In genomic region chr9:100428871-100429654, GRCh38 we compare ENCODE assay signal across 8 cellular contexts. TPM values are rescaled to one million over a fixed set of nuclear protein-coding genes. Genes with fewer than 3 reads are reported as not detected.
DNase-seq lines count a peak whose midpoint lies in the region; FAIRE-seq and TF ChIP-seq lines count a peak whose summit lies in the region.

No MANE protein-coding gene starts in this region.

- H3K4me2 ChIP-seq in astrocyte (ENCODE audit: low read length) (peak overlapping the region; percentile 92), hepatocyte (peak overlapping the region; percentile 82)

- peak overlapping the region; percentile 97 for H3K27ac Mint-ChIP-seq in astrocyte (ENCODE audit: unreplicated experiment)

- H3K36me3 Mint-ChIP-seq in astrocyte (ENCODE audit: low read depth, unreplicated experiment), result peaks cover 10% of the 10 kb centered on the region

- WGBS in hepatocyte (ENCODE audit: low lambda C conversion rate, missing lambda C conversion rate), result 72% methylated on average over 9 of the region's 9 CpGs

- no peak for TF ChIP-seq CTCF in astrocyte (IDR thresholded peaks at IDR 0.05; ENCODE audit: insufficient read depth, low read depth, low read length)
- TF ChIP-seq CTCF in hepatocyte (IDR thresholded peaks at IDR 0.05; ENCODE audit: poor library complexity), result no peak
- TF ChIP-seq CTCF in D721Med (IDR thresholded peaks at IDR 0.05; ENCODE audit: insufficient read depth, missing control alignments), result no peak
- no peak for TF ChIP-seq CTCF in GM10266 (IDR thresholded peaks at IDR 0.05; ENCODE audit: control insufficient read depth, insufficient read depth, low read depth, missing control alignments)

- H2AFZ ChIP-seq in astrocyte (ENCODE audit: low read depth, low read length), result no peak overlapping the region
- no peak overlapping the region for H2AFZ ChIP-seq in hepatocyte

- H3K79me2 ChIP-seq in astrocyte (ENCODE audit: insufficient read depth, low read length) (peaks cover 61% of the 10 kb centered on the region), hepatocyte (peaks cover 61% of the 10 kb centered on the region)

- H3K9me2 ChIP-seq in hepatocyte (replicated peaks; ENCODE audit: insufficient read depth), result no peaks in the 10 kb centered on the region

- H4K20me1 ChIP-seq in astrocyte (ENCODE audit: insufficient read depth, low read length) (peaks cover 24% of the 10 kb centered on the region), hepatocyte (ENCODE audit: insufficient read depth, poor library complexity, severe bottlenecking) (no peaks in the 10 kb centered on the region)

- peaks cover 44% of the 10 kb centered on the region for H3K4me1 Mint-ChIP-seq in astrocyte (ENCODE audit: low read depth, unreplicated experiment)

- peak overlapping the region; percentile 100 for H3K27ac ChIP-seq in astrocyte (ENCODE audit: low read depth, low read length)
- peak overlapping the region; percentile 98 for H3K27ac ChIP-seq in hepatocyte
- H3K27ac ChIP-seq in subcutaneous abdominal adipose tissue (ENCODE audit: low read depth, low read length), result peak overlapping the region; percentile 79

- H3K9me3 ChIP-seq in astrocyte (ENCODE audit: insufficient read depth, low read depth, low read length) (no peaks in the 10 kb centered on the region), hepatocyte (ENCODE audit: low read depth) (no peaks in the 10 kb centered on the region), subcutaneous abdominal adipose tissue (ENCODE audit: control insufficient read depth in 5 of 5, low read length in 5 of 5) (no peaks in the 10 kb centered on the region)

- FAIRE-seq in astrocyte (lab: Jason Lieb, UNC), result peak; percentile 59
- FAIRE-seq in D721Med (lab: Jason Lieb, UNC), result no peak

- H3K27me3 ChIP-seq in astrocyte (ENCODE audit: insufficient read depth, low read length) (no peaks in the 10 kb centered on the region), hepatocyte (no peaks in the 10 kb centered on the region), subcutaneous abdominal adipose tissue (ENCODE audit: control insufficient read depth in 5 of 5, insufficient read depth in 4 of 5, low read length in 5 of 5) (no peaks in the 10 kb centered on the region)

- peak overlapping the region; percentile 76 for H3K4me3 ChIP-seq in astrocyte (ENCODE audit: insufficient read depth, low read depth, low read length)
- H3K4me3 ChIP-seq in hepatocyte, result no peak overlapping the region
- H3K4me3 ChIP-seq in subcutaneous abdominal adipose tissue (ENCODE audit: low read depth in 1 of 5, low read length in 5 of 5), result peak overlapping the region in 1 of 5 donors; percentile 33

- no peaks in the 10 kb centered on the region for H3K36me3 ChIP-seq in astrocyte (ENCODE audit: insufficient read depth, low read length)
- no peaks in the 10 kb centered on the region for H3K36me3 ChIP-seq in hepatocyte (replicated peaks; ENCODE audit: insufficient read depth, low read depth)
- H3K36me3 ChIP-seq in subcutaneous abdominal adipose tissue (ENCODE audit: control insufficient read depth in 5 of 5, insufficient read depth in 5 of 5, low read length in 5 of 5), result no peaks in the 10 kb centered on the region

- peaks cover 29% of the 10 kb centered on the region for H3K4me1 ChIP-seq in astrocyte (ENCODE audit: insufficient read depth, low read length)
- peaks cover 20% of the 10 kb centered on the region for H3K4me1 ChIP-seq in hepatocyte (ENCODE audit: insufficient read depth)
- H3K4me1 ChIP-seq in subcutaneous abdominal adipose tissue (ENCODE audit: control insufficient read depth in 5 of 5, insufficient read depth in 5 of 5, low read length in 5 of 5), result peaks cover 2 to 31% (median 28%) of the 10 kb centered on the region in 5 donors

- H3K4me3 Mint-ChIP-seq in astrocyte (ENCODE audit: unreplicated experiment), result peak overlapping the region; percentile 84

- DNase-seq in HK-2 (ENCODE audit: unreplicated experiment), result peak; percentile 65
- DNase-seq in astrocyte (ENCODE audit: low read depth), result peak; percentile 99
- peak; percentile 84 for DNase-seq in hepatocyte (ENCODE audit: low spot score)
- DNase-seq in NCI-H82 treated with DMSO at 0.1 percent for 48 hours (lab: John Stamatoyannopoulos, UW; ENCODE audit: unreplicated experiment), result no peak
- no peak for DNase-seq in D721Med (ENCODE audit: insufficient read length, low spot score)
- DNase-seq in NCI-H1092 (lab: John Stamatoyannopoulos, UW), result no peak
- no peak for DNase-seq in GM10266 (ENCODE audit: extremely low spot score)

- H3K9me3 Mint-ChIP-seq in astrocyte (ENCODE audit: unreplicated experiment), result no peaks in the 10 kb centered on the region

- H3K9ac ChIP-seq in astrocyte (ENCODE audit: low read length), result peak overlapping the region; percentile 94
- peak overlapping the region in 1 of 5 donors; percentile 37 for H3K9ac ChIP-seq in subcutaneous abdominal adipose tissue (ENCODE audit: low read length in 5 of 5)

- no peaks in the 10 kb centered on the region for H3K27me3 Mint-ChIP-seq in astrocyte (ENCODE audit: low read depth, unreplicated experiment)

RNA-seq across cellular contexts. Expression of gene MSANTD3, which starts 2.1 kb away (rescaled TPM):
- total RNA-seq in astrocyte (64.1 and 76.0 TPM in 2 replicates), hepatocyte (34.3 and 42.2 TPM in 2 replicates)
- 33.4 and 33.8 TPM in 2 replicates for polyA plus RNA-seq in hepatocyte

RNA-seq across cellular contexts. Expression of gene TMEFF1, which starts 43.9 kb away (rescaled TPM):
- total RNA-seq in astrocyte (10.3 and 14.8 TPM in 2 replicates), hepatocyte (8.7 and 13.7 TPM in 2 replicates)
- polyA plus RNA-seq in hepatocyte, result 5.4 and 5.9 TPM in 2 replicates

Comparison
In these comparisons a context has a peak if more than half of its experiments do, and no peak if none do; other contexts are left out.
1. DNase-seq: peak in HK-2 (single experiment), astrocyte (single experiment) and hepatocyte (single experiment); none in NCI-H82 treated with DMSO at 0.1 percent for 48 hours (single experiment), D721Med (single experiment), NCI-H1092 (single experiment) and GM10266 (single experiment).
2. Peak in every context shown above with its lines, with median percentiles within 50 percentile points of each other: H3K27ac ChIP-seq.